In genomic region chr14:73709904-73710469, GRCh38 we compare ENCODE assay signal across 19 cellular contexts. TPM values are rescaled to one million over a fixed set of nuclear protein-coding genes. Genes with fewer than 3 reads are reported as not detected.
A peak's percentile ranks its signal among the peaks of the same experiment; 100 is the strongest.
DNase-seq lines count a peak whose midpoint lies in the region; ATAC-seq, FAIRE-seq and TF ChIP-seq lines count a peak whose summit lies in the region.
"Had no signal": no experiment of that assay in that cellular context is flagged by ENCODE, and none has a peak within 500 bp of the region (broad histone marks: within the 10 kb centered on the region; RNA-seq: fewer than 3 reads in every experiment).

No MANE protein-coding gene starts in this region.

- no peak for ATAC-seq in stimulated activated memory B cell treated with anti-CD40 and anti-IgM and Interleukin-4, amounts not matched to agents 10 μg/mL and 1 μg/mL and 100 μg/mL, for 72 hours
- no peak for ATAC-seq in HG02642 (IDR thresholded peaks at IDR 0.05; ENCODE audit: poor library complexity, unreplicated experiment)
- ATAC-seq: A549; activated T-helper 17 cell treated with anti-CD3 and anti-CD28 coated beads, Interleukin-2, amount 50 U/mL, for 72 hours had no signal

- CTCF ChIA-PET in activated CD4-positive, alpha-beta T cell treated with anti-CD3 and anti-CD28 coated beads, Interleukin-2, amount 10 ng/mL, durations not matched to agents 7 days and 5 days (lab: Charles Lee), result interaction anchor here (1.1 kb wide), 1 partner anchor 23 kb away, joined by 4 read pairs; no protein-coding TSS in a partner anchor

- TF ChIP-seq CTCF in glutamatergic neuron (IDR thresholded peaks at IDR 0.05; ENCODE audit: partially characterized antibody, unreplicated experiment) (no peak), D721Med (IDR thresholded peaks at IDR 0.05; ENCODE audit: insufficient read depth, missing control alignments) (no peak)

- DNase-seq in activated CD4-positive, alpha-beta T cell treated with anti-CD3 and anti-CD28 coated beads, Interleukin-2, amount 10 ng/mL, durations not matched to agents 7 days and 5 days, result no peak
- no peak for DNase-seq in activated CD4-positive, alpha-beta T cell treated with anti-CD3 and anti-CD28 coated beads, Interleukin-2, amount 50 U/mL, for 4 hours
- no peak for DNase-seq in HTR-8/SVneo (ENCODE audit: insufficient read length, low spot score)
- DNase-seq in glutamatergic neuron, result no peak
- DNase-seq in DMS 273 (lab: John Stamatoyannopoulos, UW; ENCODE audit: unreplicated experiment), result no peak
- no peak for DNase-seq in D721Med (ENCODE audit: insufficient read length, low spot score)
- DNase-seq: activated B cell treated with CpG ODN at 0.5 μM for 24 hours; colonic mucosa; EL; MG63; NCI-H1417 treated with DMSO at 0.1 percent for 48 hours; NCI-H524; NK-92 treated with Interleukin-12 subunit alpha and Interleukin-12 subunit beta, amount 100 ng/mL, for 24 hours; ovary had no signal

- H3K4me1 Mint-ChIP-seq in activated CD4-positive, alpha-beta T cell treated with anti-CD3 and anti-CD28 coated beads, Interleukin-2, amount 10 ng/mL, durations not matched to agents 7 days and 5 days, result peaks cover 21% of the 10 kb centered on the region
- H3K4me1 Mint-ChIP-seq in glutamatergic neuron (ENCODE audit: low read depth, unreplicated experiment), result peaks cover 14% of the 10 kb centered on the region
- H3K4me1 Mint-ChIP-seq in stimulated activated memory B cell treated with anti-CD40 and anti-IgM and Interleukin-4, amounts not matched to agents 10 μg/mL and 1 μg/mL and 100 μg/mL, for 72 hours, result peaks cover 33% of the 10 kb centered on the region

- peak overlapping the region; percentile 24 for H3K4me3 Mint-ChIP-seq in activated CD4-positive, alpha-beta T cell treated with anti-CD3 and anti-CD28 coated beads, Interleukin-2, amount 10 ng/mL, durations not matched to agents 7 days and 5 days
- H3K4me3 Mint-ChIP-seq in glutamatergic neuron (ENCODE audit: unreplicated experiment), result peak overlapping the region; percentile 72
- H3K4me3 Mint-ChIP-seq in stimulated activated memory B cell treated with anti-CD40 and anti-IgM and Interleukin-4, amounts not matched to agents 10 μg/mL and 1 μg/mL and 100 μg/mL, for 72 hours, result no peak overlapping the region
- H3K4me3 Mint-ChIP-seq: activated B cell treated with CpG ODN at 0.5 μM for 24 hours; activated T-helper 17 cell treated with anti-CD3 and anti-CD28 coated beads, Interleukin-2, amount 50 U/mL, for 72 hours; B cell had no signal

- no peaks in the 10 kb centered on the region for H3K27me3 Mint-ChIP-seq in activated CD4-positive, alpha-beta T cell treated with anti-CD3 and anti-CD28 coated beads, Interleukin-2, amount 10 ng/mL, durations not matched to agents 7 days and 5 days
- peaks cover 15% of the 10 kb centered on the region for H3K27me3 Mint-ChIP-seq in glutamatergic neuron (ENCODE audit: unreplicated experiment)
- no peaks in the 10 kb centered on the region for H3K27me3 Mint-ChIP-seq in stimulated activated memory B cell treated with anti-CD40 and anti-IgM and Interleukin-4, amounts not matched to agents 10 μg/mL and 1 μg/mL and 100 μg/mL, for 72 hours
- H3K27me3 Mint-ChIP-seq: activated B cell treated with CpG ODN at 0.5 μM for 24 hours; activated T-helper 17 cell treated with anti-CD3 and anti-CD28 coated beads, Interleukin-2, amount 50 U/mL, for 72 hours; B cell had no signal

- POLR2A ChIA-PET in activated CD4-positive, alpha-beta T cell treated with anti-CD3 and anti-CD28 coated beads, Interleukin-2, amount 10 ng/mL, durations not matched to agents 7 days and 5 days (lab: Charles Lee), result no interaction called here

- no peaks in the 10 kb centered on the region for H3K9me3 Mint-ChIP-seq in activated CD4-positive, alpha-beta T cell treated with anti-CD3 and anti-CD28 coated beads, Interleukin-2, amount 10 ng/mL, durations not matched to agents 7 days and 5 days
- peaks cover 16% of the 10 kb centered on the region for H3K9me3 Mint-ChIP-seq in glutamatergic neuron (ENCODE audit: unreplicated experiment)
- no peaks in the 10 kb centered on the region for H3K9me3 Mint-ChIP-seq in stimulated activated memory B cell treated with anti-CD40 and anti-IgM and Interleukin-4, amounts not matched to agents 10 μg/mL and 1 μg/mL and 100 μg/mL, for 72 hours
- H3K9me3 Mint-ChIP-seq: activated B cell treated with CpG ODN at 0.5 μM for 24 hours; activated T-helper 17 cell treated with anti-CD3 and anti-CD28 coated beads, Interleukin-2, amount 50 U/mL, for 72 hours had no signal

- H3K36me3 Mint-ChIP-seq in activated CD4-positive, alpha-beta T cell treated with anti-CD3 and anti-CD28 coated beads, Interleukin-2, amount 10 ng/mL, durations not matched to agents 7 days and 5 days (ENCODE audit: low read depth), result peaks cover 10% of the 10 kb centered on the region
- H3K36me3 Mint-ChIP-seq in glutamatergic neuron (ENCODE audit: unreplicated experiment), result peaks cover 5% of the 10 kb centered on the region
- peaks cover 18% of the 10 kb centered on the region for H3K36me3 Mint-ChIP-seq in stimulated activated memory B cell treated with anti-CD40 and anti-IgM and Interleukin-4, amounts not matched to agents 10 μg/mL and 1 μg/mL and 100 μg/mL, for 72 hours

- no peak overlapping the region for H3K27ac Mint-ChIP-seq in activated CD4-positive, alpha-beta T cell treated with anti-CD3 and anti-CD28 coated beads, Interleukin-2, amount 10 ng/mL, durations not matched to agents 7 days and 5 days
- H3K27ac Mint-ChIP-seq in glutamatergic neuron (ENCODE audit: unreplicated experiment), result no peak overlapping the region
- H3K27ac Mint-ChIP-seq in stimulated activated memory B cell treated with anti-CD40 and anti-IgM and Interleukin-4, amounts not matched to agents 10 μg/mL and 1 μg/mL and 100 μg/mL, for 72 hours, result peak overlapping the region; percentile 18
- H3K27ac Mint-ChIP-seq: activated B cell treated with CpG ODN at 0.5 μM for 24 hours; activated T-helper 17 cell treated with anti-CD3 and anti-CD28 coated beads, Interleukin-2, amount 50 U/mL, for 72 hours; B cell had no signal

- peak; percentile 90 for FAIRE-seq in HTR-8/SVneo (lab: Jason Lieb, UNC)
- no peak for FAIRE-seq in D721Med (lab: Jason Lieb, UNC)
- FAIRE-seq: A549 had no signal

RNA-seq across cellular contexts. Expression of gene PNMA1, which starts 4.2 kb away (rescaled TPM):
- 10 to 100 TPM; 23.3 to 25.9 TPM for total RNA-seq in activated CD4-positive, alpha-beta T cell treated with anti-CD3 and anti-CD28 coated beads, Interleukin-2, amount 10 ng/mL, durations not matched to agents 7 days and 5 days
- total RNA-seq in glutamatergic neuron (ENCODE audit: unreplicated experiment), result 145 TPM
